18 cellular contexts compared by ENCODE assay signal in the genomic region with DNA sequence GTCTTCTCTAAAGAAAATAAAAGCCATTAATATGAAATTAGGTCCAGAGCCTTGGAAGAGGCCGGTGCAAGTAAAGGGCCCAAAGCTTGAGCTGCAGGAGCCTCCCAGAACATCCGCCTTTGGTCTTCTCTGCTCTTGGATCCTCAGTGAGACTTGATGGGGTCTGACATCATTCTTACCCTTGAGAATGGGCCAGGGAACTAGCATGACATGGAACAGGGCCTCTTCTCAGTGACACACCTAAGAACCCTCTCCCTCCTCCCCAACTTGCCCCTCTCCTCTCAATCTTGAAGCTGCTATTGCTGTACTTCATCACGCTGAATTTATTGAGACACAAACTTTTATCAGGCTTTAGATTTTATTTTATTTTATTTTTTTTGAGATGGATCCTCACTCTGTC. TPM values are rescaled to one million over a fixed set of nuclear protein-coding genes. Genes with fewer than 3 reads are reported as not detected.
DNase-seq lines count a peak whose midpoint lies in the region; ATAC-seq, FAIRE-seq and TF ChIP-seq lines count a peak whose summit lies in the region.
"Had no signal": no experiment of that assay in that cellular context is flagged by ENCODE, and none has a peak within 500 bp of the region (broad histone marks: within the 10 kb centered on the region; RNA-seq: fewer than 3 reads in every experiment).

No MANE protein-coding gene starts in this region.

- H3K18ac ChIP-seq in mesenchymal stem cell (ENCODE audit: low read depth in 1 of 2, low read length in 2 of 2): no peak overlapping the region

- H3K4ac ChIP-seq in mesenchymal stem cell (ENCODE audit: low read depth in 1 of 2, low read length in 2 of 2): peak overlapping the region; percentile 13 to 53

- no peak for TF ChIP-seq POLR2A in stomach (IDR thresholded peaks at IDR 0.05)
- no peak for TF ChIP-seq POLR2A in GM12892 (IDR thresholded peaks at IDR 0.05; ENCODE audit: low read depth, low read length)

- in situ Hi-C loops in GM13976 (cut with MboI; ENCODE audit: low sequenced_read_pairs, unreplicated experiment): no loop called here

- H2AFZ ChIP-seq in mesenchymal stem cell (ENCODE audit: low read depth, low read length): no peak overlapping the region

- peak overlapping the region; percentile 30 for H2BK15ac ChIP-seq in mesenchymal stem cell (ENCODE audit: low read depth, poor library complexity, severe bottlenecking)

- DNase-seq in AG20443 (ENCODE audit: low spot score) (peak; percentile 9), mesenchymal stem cell (no peak), stomach (no peak), GM12892 (ENCODE audit: insufficient read length) (no peak), GM13976 (ENCODE audit: low spot score) (no peak)
- no peak for DNase-seq in stimulated activated CD4-positive, alpha-beta T cell treated with anti-CD3 and anti-CD28 coated beads, Interleukin-4, amount 100 ng/mL, for 24 hours
- DNase-seq: activated CD4-positive, alpha-beta T cell treated with anti-CD3 and anti-CD28 coated beads for 36 hours; activated T-cell treated with anti-CD3 and anti-CD28 coated beads, Interleukin-2, amount 50 U/mL, for 48 hours; anterior cingulate cortex; DMS79 treated with DMSO at 0.1 percent for 48 hours; effector CD8-positive, alpha-beta T cell; islet precursor cell; naive thymus-derived CD4-positive, alpha-beta T cell; NCI-H146; substantia nigra had no signal

- no peak overlapping the region for H3K4me2 ChIP-seq in mesenchymal stem cell (ENCODE audit: low read length, poor library complexity, severe bottlenecking)

- peak overlapping the region; percentile 93 for H2AK5ac ChIP-seq in mesenchymal stem cell (ENCODE audit: low read length, severe bottlenecking)

- TF ChIP-seq EP300 in stomach (IDR thresholded peaks at IDR 0.05): no peak

- H3K4me3 ChIP-seq in mesenchymal stem cell (ENCODE audit: insufficient read depth in 1 of 2, low read depth in 1 of 2, low read length in 2 of 2): peak overlapping the region in 1 of 2 experiments; percentile 17
- H3K4me3 ChIP-seq in stomach: no peak overlapping the region

- no peak for FAIRE-seq in GM12892 (lab: Jason Lieb, UNC)
- FAIRE-seq: frontal cortex had no signal

- peak overlapping the region; percentile 91 for H3K9ac ChIP-seq in mesenchymal stem cell (ENCODE audit: low read length)

- H3K27ac ChIP-seq in angular gyrus (ENCODE audit: low read depth, low read length) (peak overlapping the region; percentile 31), mesenchymal stem cell (ENCODE audit: low read length, poor library complexity, severe bottlenecking) (no peak overlapping the region), stomach (peak overlapping the region; percentile 74 to 93 (median 90))

- no peak overlapping the region for H4K91ac ChIP-seq in mesenchymal stem cell (ENCODE audit: low read length)

- no peak overlapping the region for H4K8ac ChIP-seq in mesenchymal stem cell (ENCODE audit: low read length)

- TF ChIP-seq CTCF in stomach (IDR thresholded peaks at IDR 0.05) (no peak), GM13976 (IDR thresholded peaks at IDR 0.05; ENCODE audit: borderline replicate concordance, control extremely low read depth, extremely low read depth, insufficient read depth, missing control alignments) (no peak)

- H3K9me3 ChIP-seq in mesenchymal stem cell (ENCODE audit: control insufficient read depth, low read length) (no peaks in the 10 kb centered on the region), stomach (no peaks in the 10 kb centered on the region)

- H3K4me1 ChIP-seq in mesenchymal stem cell (ENCODE audit: control insufficient read depth, insufficient read depth, low read depth, low read length): peaks cover 26% of the 10 kb centered on the region
- peaks cover 40 to 78% (median 64%) of the 10 kb centered on the region in 4 donors for H3K4me1 ChIP-seq in stomach

- no peaks in the 10 kb centered on the region for H3K27me3 ChIP-seq in mesenchymal stem cell (ENCODE audit: control insufficient read depth in 1 of 2, insufficient read depth in 1 of 2, low read length in 2 of 2)
- H3K27me3 ChIP-seq in stomach: no peaks in the 10 kb centered on the region

- no peak for ATAC-seq in GM18519 (IDR thresholded peaks at IDR 0.05; ENCODE audit: low FRiP score, unreplicated experiment)
- ATAC-seq: activated CD4-positive, alpha-beta T cell treated with anti-CD3 and anti-CD28 coated beads for 36 hours; naive thymus-derived CD4-positive, alpha-beta T cell had no signal

- no peak overlapping the region for H3K14ac ChIP-seq in mesenchymal stem cell (ENCODE audit: low read length in 2 of 2)

- H3K36me3 ChIP-seq in mesenchymal stem cell (ENCODE audit: control insufficient read depth in 1 of 2, insufficient read depth in 2 of 2, low read depth in 1 of 2, low read length in 2 of 2): no peaks in the 10 kb centered on the region
- no peaks in the 10 kb centered on the region for H3K36me3 ChIP-seq in stomach

- peaks cover 1% of the 10 kb centered on the region for H3K79me1 ChIP-seq in mesenchymal stem cell (replicated peaks; ENCODE audit: low read length, poor library complexity, severe bottlenecking)

- intact Hi-C loops in stomach (cut with DNase I; ENCODE audit: low total_unique reads): no loop called here

- no peak overlapping the region for H2BK5ac ChIP-seq in mesenchymal stem cell (ENCODE audit: low read depth, low read length, poor library complexity, severe bottlenecking)

- H2BK12ac ChIP-seq in mesenchymal stem cell (ENCODE audit: low read length in 2 of 2): peak overlapping the region; percentile 44 to 87

- H3K23ac ChIP-seq in mesenchymal stem cell (ENCODE audit: low read length in 2 of 2): no peak overlapping the region

- H2BK120ac ChIP-seq in mesenchymal stem cell (ENCODE audit: low read depth, low read length): peak overlapping the region; percentile 50

- 95% methylated on average over 2 of the region's 3 CpGs for WGBS in mesenchymal stem cell
- 80 to 98% (median 96%) methylated on average over 3 of the region's 3 CpGs for WGBS in stomach, 5 donors

RNA-seq across cellular contexts. Expression of gene SRSF10, which starts 40.3 kb away (rescaled TPM):
- 56.5 TPM for polyA plus RNA-seq in mesenchymal stem cell (2013, experiment 1 of 2)
- polyA plus RNA-seq in mesenchymal stem cell (2013, experiment 2 of 2): 54.6 TPM
- 100 to 1,000 TPM in 4 of 5 donors, 10 to 100 TPM in 1; 60.7 to 285 (median 136) TPM for total RNA-seq in stomach
- polyA plus RNA-seq in stomach: 10 to 100 TPM; 41.7 to 54.9 (median 43.3) TPM
- 157 TPM for polyA plus RNA-seq in GM12892 (2012; ENCODE audit: missing spikeins)
